ENCODE assay signal across 1 cellular context in genomic region chr20:13778827-13779226, GRCh38.
TF ChIP-seq lines count a peak whose summit lies in the region.

No MANE protein-coding gene starts in this region.

TF ChIP-seq in HepG2, 621 proteins besides CTCF, POLR2A, EP300 and RAD21:
- TF ChIP-seq RBFOX2 (IDR thresholded peaks at IDR 0.05; ENCODE audit: low read depth, low read length) (0 out of 2 replicates have a peak, but pooled peaks have one; percentile 8), ZNF121 (CRISPR knock-in tag; IDR thresholded peaks at IDR 0.05) (0 out of 2 replicates have a peak, but pooled peaks have one; percentile 10), ZNF431 (CRISPR knock-in tag; IDR thresholded peaks at IDR 0.05; ENCODE audit: borderline replicate concordance, low read depth) (no peak)
